2 cellular contexts compared by ENCODE assay signal in genomic region chr19:17338440-17339078, GRCh38.
TF ChIP-seq lines count a peak whose summit lies in the region.

No MANE protein-coding gene starts in this region.

TF ChIP-seq in HEK293T, 16 proteins besides CTCF, POLR2A, EP300 and RAD21:
- TF ChIP-seq L3MBTL2 (conservative IDR thresholded peaks at IDR 0.05), result peak; percentile 18; the same call in 1 of the 2 replicates
- no peak for TF ChIP-seq FOXA1 (IDR thresholded peaks at IDR 0.05)
- no peak for TF ChIP-seq LEF1 (IDR thresholded peaks at IDR 0.05; ENCODE audit: borderline replicate concordance)
- no peak for TF ChIP-seq SUZ12 (IDR thresholded peaks at IDR 0.05)

TF ChIP-seq in GM12878, 131 proteins besides CTCF, POLR2A, EP300 and RAD21:
- TF ChIP-seq HDGF (IDR thresholded peaks at IDR 0.05) (no peak), CHD1 (IDR thresholded peaks at IDR 0.05; ENCODE audit: low read depth, low read length) (no peak), CBX3 (IDR thresholded peaks at IDR 0.05; ENCODE audit: borderline replicate concordance, low read depth) (no peak), MXI1 (IDR thresholded peaks at IDR 0.05; ENCODE audit: low read depth, low read length) (no peak), PRDM15 (CRISPR knock-in tag; IDR thresholded peaks at IDR 0.05) (no peak), IKZF1 (conservative IDR thresholded peaks at IDR 0.05) (no peak)
